ENCODE assay signal across 32 cellular contexts in genomic region chr2:84243788-84244627, GRCh38.
"Had no signal": no experiment of that assay in that cellular context is flagged by ENCODE, and none has a peak within 500 bp of the region (broad histone marks: within the 10 kb centered on the region; RNA-seq: fewer than 3 reads in every experiment).

No MANE protein-coding gene starts in this region.

- FAIRE-seq: colon, endothelial cell of umbilical vein, pancreas had no signal

- H3K9me3 Mint-ChIP-seq: activated B cell treated with CpG ODN at 0.5 μM for 24 hours; activated T-cell treated with anti-CD3 and anti-CD28 coated beads, Interleukin-2, amount 50 U/mL, for 4 hours; activated T-helper 2 cell treated with anti-CD3 and anti-CD28 coated beads, Interferon-gamma antibody, Interleukin-2, Interleukin-4, amounts not matched to agents 10 μg/mL and 5 μg/mL and 100 μg/mL, durations not matched to agents 14 hours and 24 hours and 36 hours; natural killer cell; T-helper 1 cell treated with Interleukin-12 subunit alpha and Interleukin-12 subunit beta and Interleukin-4 antibody, amounts not matched to agents 30 μg/mL and 1 μg/mL, for 36 hours had no signal

- ATAC-seq: activated CD4-positive, alpha-beta T cell treated with anti-CD3 and anti-CD28 coated beads for 36 hours; activated T-cell treated with anti-CD3 and anti-CD28 coated beads, Interleukin-2, amount 50 U/mL, for 4 hours; gastroesophageal sphincter; heart right ventricle; left lung; natural killer cell; pancreas; psoas muscle; right cardiac atrium had no signal

- H3K4me3 ChIP-seq: adrenal gland, ascending aorta, esophagus squamous epithelium, gastroesophageal sphincter, heart right ventricle, left lung, pancreas, psoas muscle, skin epidermis, testis, uterus had no signal

- H3K9me3 ChIP-seq: adrenal gland, ascending aorta, esophagus squamous epithelium, gastroesophageal sphincter, heart right ventricle, left lung, pancreas, psoas muscle, testis, uterus had no signal

- H3K4me3 Mint-ChIP-seq: activated B cell treated with CpG ODN at 0.5 μM for 24 hours; activated CD4-positive, alpha-beta T cell treated with anti-CD3 and anti-CD28 coated beads for 36 hours; activated naive CD8-positive, alpha-beta T cell; activated T-cell treated with anti-CD3 and anti-CD28 coated beads, Interleukin-2, amount 50 U/mL, for 4 hours; natural killer cell; T-helper 1 cell treated with Interleukin-12 subunit alpha and Interleukin-12 subunit beta and Interleukin-4 antibody, amounts not matched to agents 30 μg/mL and 1 μg/mL, for 36 hours had no signal

- H3K27me3 ChIP-seq: adrenal gland, ascending aorta, esophagus squamous epithelium, gastroesophageal sphincter, left lung, pancreas, testis, uterus had no signal

- DNase-seq: activated B cell treated with CpG ODN at 0.5 μM for 24 hours; activated CD4-positive, alpha-beta T cell treated with anti-CD3 and anti-CD28 coated beads for 36 hours; activated CD4-positive, alpha-beta T cell treated with anti-CD3 and anti-CD28 coated beads, Interleukin-2, amount 50 U/mL, for 48 hours; activated CD8-positive, alpha-beta memory T cell treated with anti-CD3 and anti-CD28 coated beads, Interleukin-2, amount 50 U/mL, for 48 hours; activated naive CD4-positive, alpha-beta T cell; activated T-cell treated with anti-CD3 and anti-CD28 coated beads, Interleukin-2, amount 50 U/mL, for 4 hours; adrenal gland; central memory CD4-positive, alpha-beta T cell; effector memory CD4-positive, alpha-beta T cell; esophagus squamous epithelium; heart right ventricle; islet precursor cell; left lung; midbrain; natural killer cell; pancreas; psoas muscle; right cardiac atrium; stimulated activated CD4-positive, alpha-beta T cell treated with anti-CD3 and anti-CD28 coated beads, Interleukin-2, amount 100 ng/mL, for 48 hours; stimulated activated naive CD4-positive, alpha-beta T cell; T1000; testis; trophoblast cell; uterus had no signal

- H3K36me3 ChIP-seq: adrenal gland, ascending aorta, esophagus squamous epithelium, gastroesophageal sphincter, heart right ventricle, left lung, pancreas, uterus had no signal

- H3K4me1 ChIP-seq: adrenal gland, ascending aorta, esophagus squamous epithelium, gastroesophageal sphincter, heart right ventricle, left lung, pancreas, psoas muscle, testis, uterus had no signal

- H3K27ac ChIP-seq: adrenal gland, ascending aorta, esophagus squamous epithelium, gastroesophageal sphincter, heart right ventricle, pancreas, psoas muscle, skin epidermis, testis, uterus had no signal

- H3K36me3 Mint-ChIP-seq: activated naive CD8-positive, alpha-beta T cell; natural killer cell had no signal

- H3K27ac Mint-ChIP-seq: activated B cell treated with CpG ODN at 0.5 μM for 24 hours; activated CD4-positive, alpha-beta T cell treated with anti-CD3 and anti-CD28 coated beads for 36 hours; activated naive CD8-positive, alpha-beta T cell; activated T-helper 2 cell treated with anti-CD3 and anti-CD28 coated beads, Interferon-gamma antibody, Interleukin-2, Interleukin-4, amounts not matched to agents 10 μg/mL and 5 μg/mL and 100 μg/mL, durations not matched to agents 14 hours and 24 hours and 36 hours; natural killer cell; T-helper 1 cell treated with Interleukin-12 subunit alpha and Interleukin-12 subunit beta and Interleukin-4 antibody, amounts not matched to agents 30 μg/mL and 1 μg/mL, for 36 hours had no signal

- H3K4me1 Mint-ChIP-seq: activated B cell treated with CpG ODN at 0.5 μM for 24 hours; activated CD4-positive, alpha-beta T cell treated with anti-CD3 and anti-CD28 coated beads for 36 hours; natural killer cell had no signal
